Comparison of ENCODE assay signal across 12 cellular contexts in the genomic region with DNA sequence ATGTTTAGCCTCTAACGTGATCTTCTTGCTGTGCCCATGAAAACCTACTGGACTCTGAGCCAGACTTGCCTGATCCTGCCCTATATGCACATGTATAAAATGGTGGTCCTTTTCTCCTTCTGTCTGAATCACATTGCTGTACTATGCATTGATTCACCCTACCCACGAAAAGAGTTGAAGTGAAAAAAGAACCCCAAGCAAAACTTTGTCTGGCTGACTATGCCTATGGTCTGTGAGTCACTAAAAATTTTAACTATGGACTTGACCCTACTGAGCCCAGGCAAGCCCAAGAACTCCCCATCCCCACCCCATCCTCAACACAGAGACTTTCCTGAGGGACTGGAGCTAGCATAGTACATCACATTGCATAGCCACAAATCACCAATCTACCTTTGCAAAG.
"Had no signal": no experiment of that assay in that cellular context is flagged by ENCODE, and none has a peak within 500 bp of the region (broad histone marks: within the 10 kb centered on the region; RNA-seq: fewer than 3 reads in every experiment).

No MANE protein-coding gene starts in this region.

- H3K4me1 ChIP-seq: adrenal gland, esophagus muscularis mucosa, neural progenitor cell, parathyroid adenoma, stomach had no signal

- DNase-seq: activated naive CD4-positive, alpha-beta T cell treated with anti-CD3 and anti-CD28 coated beads, Interleukin-2, amount 50 U/mL, for 16 hours; adrenal gland; cerebellar nuclear complex; left ventricle myocardium superior; stomach had no signal

- H3K4me1 Mint-ChIP-seq: brain, neural progenitor cell had no signal

- H3K4me3 ChIP-seq: adrenal gland, esophagus muscularis mucosa, neural progenitor cell, skin epidermis, stomach had no signal

- H3K27me3 Mint-ChIP-seq: dendritic cell treated with granulocyte-macrophage colony-stimulating factor and Interleukin-4, amounts not matched to agents 40 ng/mL and 50 ng/mL, for 4 days had no signal

- H3K27ac Mint-ChIP-seq: brain; dendritic cell treated with granulocyte-macrophage colony-stimulating factor and Interleukin-4, amounts not matched to agents 40 ng/mL and 50 ng/mL, for 4 days; neural progenitor cell had no signal

- H3K79me2 ChIP-seq: parathyroid adenoma had no signal

- H3K27me3 ChIP-seq: adrenal gland, esophagus muscularis mucosa, neural progenitor cell, stomach had no signal

- H3K4me2 ChIP-seq: neural progenitor cell had no signal

- H3K4me3 Mint-ChIP-seq: brain; dendritic cell treated with granulocyte-macrophage colony-stimulating factor and Interleukin-4, amounts not matched to agents 40 ng/mL and 50 ng/mL, for 4 days; neural progenitor cell had no signal

- ATAC-seq: activated CD4-positive, CD25-positive, alpha-beta regulatory T cell treated with anti-CD3 and anti-CD28 coated beads, Interleukin-2, amount 50 U/mL, for 24 hours; left ventricle myocardium superior had no signal

- H3K36me3 ChIP-seq: adrenal gland, esophagus muscularis mucosa, neural progenitor cell, stomach had no signal

- H2AFZ ChIP-seq: neural progenitor cell, parathyroid adenoma had no signal

- H3K27ac ChIP-seq: adrenal gland, esophagus muscularis mucosa, neural progenitor cell, parathyroid adenoma, stomach had no signal

- H3K9ac ChIP-seq: neural progenitor cell, parathyroid adenoma had no signal
